In genomic region chr15:63502137-63502801, GRCh38 we compare ENCODE assay signal across 8 cellular contexts. TPM values are rescaled to one million over a fixed set of nuclear protein-coding genes. Genes with fewer than 3 reads are reported as not detected.
A peak's percentile ranks its signal among the peaks of the same experiment; 100 is the strongest.
DNase-seq lines count a peak whose midpoint lies in the region; ATAC-seq and TF ChIP-seq lines count a peak whose summit lies in the region.

No MANE protein-coding gene starts in this region.

- no peaks in the 10 kb centered on the region for H3K9me3 ChIP-seq in CD4-positive, alpha-beta T cell (ENCODE audit: control insufficient read depth, low read length)
- H3K9me3 ChIP-seq in colonic mucosa = no peaks in the 10 kb centered on the region

- no peak for DNase-seq in CD4-positive, alpha-beta T cell
- peak; percentile 79 for DNase-seq in NCI-H510A (lab: John Stamatoyannopoulos, UW)
- DNase-seq in colonic mucosa = peak; percentile 68
- DNase-seq in nephron progenitor cell = no peak
- no peak for DNase-seq in islet precursor cell
- DNase-seq in ecto neural progenitor cell (ENCODE audit: low spot score) = no peak
- DNase-seq in stimulated activated CD4-positive, alpha-beta T cell treated with anti-CD3 and anti-CD28 coated beads, Interleukin-4, amount 100 ng/mL, for 4 hours = no peak

- H3K27me3 Mint-ChIP-seq in CD4-positive, alpha-beta T cell = no peaks in the 10 kb centered on the region
- H3K27me3 Mint-ChIP-seq in nephron progenitor cell (ENCODE audit: low read depth, poor library complexity) = no peaks in the 10 kb centered on the region

- no peak overlapping the region for H3K27ac Mint-ChIP-seq in CD4-positive, alpha-beta T cell
- peak overlapping the region; percentile 76 for H3K27ac Mint-ChIP-seq in nephron progenitor cell

- intact Hi-C loops in CD4-positive, alpha-beta T cell (cut with DNase I, micrococcal nuclease) = loop anchor here in 1 of 2 experiments (10.0 kb wide), 2 partner anchors 307 to 593 kb away; partner anchors contain the start of genes CIAO2A and SNX1
- intact Hi-C loops in colonic mucosa (cut with DNase I) = no loop called here

- peak overlapping the region; percentile 17 to 100 for H3K9ac ChIP-seq in colonic mucosa (ENCODE audit: low read depth in 2 of 2, low read length in 2 of 2)

- peaks cover 56% of the 10 kb centered on the region for H3K4me1 Mint-ChIP-seq in CD4-positive, alpha-beta T cell (ENCODE audit: low read depth)
- peaks cover 62% of the 10 kb centered on the region for H3K4me1 Mint-ChIP-seq in nephron progenitor cell

- H3K27me3 ChIP-seq in CD4-positive, alpha-beta T cell (ENCODE audit: control insufficient read depth, insufficient read depth, low read length) = no peaks in the 10 kb centered on the region
- H3K27me3 ChIP-seq in colonic mucosa = no peaks in the 10 kb centered on the region

- no peaks in the 10 kb centered on the region for H3K36me3 ChIP-seq in colonic mucosa

- no peaks in the 10 kb centered on the region for H3K9me3 Mint-ChIP-seq in CD4-positive, alpha-beta T cell
- no peaks in the 10 kb centered on the region for H3K9me3 Mint-ChIP-seq in nephron progenitor cell

- H3K4me1 ChIP-seq in colonic mucosa = peaks cover 19% of the 10 kb centered on the region

- peak overlapping the region; percentile 95 for H3K4me3 Mint-ChIP-seq in CD4-positive, alpha-beta T cell
- H3K4me3 Mint-ChIP-seq in nephron progenitor cell = peak overlapping the region; percentile 77

- POLR2A ChIA-PET in CD4-positive, alpha-beta T cell (lab: Charles Lee) = interaction anchor here (0.7 to 8.7 kb wide), 10 partner anchors 6 to 100 kb away, joined by 3 to 367 read pairs (median 8); no protein-coding TSS in a partner anchor

- no peak for TF ChIP-seq CTCF in CD4-positive, alpha-beta T cell (IDR thresholded peaks at IDR 0.05)
- TF ChIP-seq CTCF in colonic mucosa (IDR thresholded peaks at IDR 0.05) = no peak
- no peak for TF ChIP-seq CTCF in nephron progenitor cell (IDR thresholded peaks at IDR 0.05)

- H3K4me3 ChIP-seq in colonic mucosa = no peak overlapping the region

- H3K27ac ChIP-seq in CD4-positive, alpha-beta T cell (ENCODE audit: low read depth, low read length) = peak overlapping the region; percentile 99
- peak overlapping the region; percentile 98 for H3K27ac ChIP-seq in colonic mucosa

- H3K36me3 Mint-ChIP-seq in CD4-positive, alpha-beta T cell (ENCODE audit: low read depth) = peaks cover 25% of the 10 kb centered on the region
- no peaks in the 10 kb centered on the region for H3K36me3 Mint-ChIP-seq in nephron progenitor cell (ENCODE audit: low read depth)

- CTCF ChIA-PET in CD4-positive, alpha-beta T cell (lab: Charles Lee) = interaction anchor here (0.7 to 2.4 kb wide), 2 partner anchors 15 to 18 kb away, joined by 3 to 17 read pairs; no protein-coding TSS in a partner anchor

- no peak for ATAC-seq in CD4-positive, alpha-beta T cell (ENCODE audit: poor library complexity)
- ATAC-seq in GM21529 (IDR thresholded peaks at IDR 0.05; ENCODE audit: unreplicated experiment) = no peak

RNA-seq across cellular contexts. Expression of gene USP3, which starts 2.1 kb away (rescaled TPM):
- 100 to 1,000 TPM; 280 to 282 TPM for total RNA-seq in CD4-positive, alpha-beta T cell
- 10 to 100 TPM; 57.6 to 74.2 TPM for total RNA-seq in colonic mucosa

Comparison
In these comparisons a context has a peak if more than half of its experiments do, and no peak if none do; other contexts are left out.
1. DNase-seq: peak in NCI-H510A (single experiment) and colonic mucosa (single experiment); none in CD4-positive, alpha-beta T cell (0 of 10), nephron progenitor cell (single experiment), islet precursor cell (single experiment), ecto neural progenitor cell (single experiment) and stimulated activated CD4-positive, alpha-beta T cell treated with anti-CD3 and anti-CD28 coated beads, Interleukin-4, amount 100 ng/mL, for 4 hours (0 of 2).